Comparison of ENCODE assay signal across 33 cellular contexts in the genomic region with DNA sequence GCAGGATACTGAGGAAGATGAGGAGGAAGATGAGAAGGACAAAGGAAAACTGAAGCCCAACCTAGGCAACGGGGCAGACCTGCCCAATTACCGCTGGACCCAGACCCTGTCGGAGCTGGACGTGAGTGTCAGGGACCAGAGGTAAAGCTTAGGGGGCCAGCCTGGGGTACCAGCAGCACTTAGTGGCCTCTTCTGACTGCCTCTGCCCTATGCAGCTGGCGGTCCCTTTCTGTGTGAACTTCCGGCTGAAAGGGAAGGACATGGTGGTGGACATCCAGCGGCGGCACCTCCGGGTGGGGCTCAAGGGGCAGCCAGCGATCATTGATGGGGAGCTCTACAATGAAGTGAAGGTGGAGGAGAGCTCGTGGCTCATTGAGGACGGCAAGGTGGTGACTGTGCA. TPM values are rescaled to one million over a fixed set of nuclear protein-coding genes. Genes with fewer than 3 reads are reported as not detected.
"Had no signal": no experiment of that assay in that cellular context is flagged by ENCODE, and none has a peak within 500 bp of the region (broad histone marks: within the 10 kb centered on the region; RNA-seq: fewer than 3 reads in every experiment).

No MANE protein-coding gene starts in this region.

- H3K4me3 Mint-ChIP-seq: activated CD4-positive, alpha-beta T cell treated with anti-CD3 and anti-CD28 coated beads, Interleukin-2, amount 10 ng/mL, durations not matched to agents 7 days and 5 days; activated CD8-positive, alpha-beta T cell treated with anti-CD3 and anti-CD28 coated beads for 36 hours; activated naive CD8-positive, alpha-beta T cell; activated T-helper 1 cell treated with anti-CD3 and anti-CD28 coated beads, Interleukin-12 subunit alpha, Interleukin-12 subunit beta, Interleukin-2, Interleukin-4 antibody, amounts not matched to agents 30 ng/mL and 10 ng/mL and 1 ng/mL, durations not matched to agents 14 hours and 24 hours and 36 hours; effector memory CD8-positive, alpha-beta T cell; immature natural killer cell; naive B cell; stimulated activated naive CD8-positive, alpha-beta T cell treated with anti-CD3 and anti-CD28 coated beads, Interleukin-15, amount 100 ng/mL, for 72 hours; T-helper 17 cell had no signal

- H3K4me1 ChIP-seq: ascending aorta, gastroesophageal sphincter, upper lobe of right lung had no signal

- FAIRE-seq: endothelial cell of umbilical vein, kidney had no signal

- H3K9me3 ChIP-seq: ascending aorta, gastroesophageal sphincter, thyroid gland, upper lobe of right lung had no signal

- H3K4me3 ChIP-seq: ascending aorta, gastroesophageal sphincter, thyroid gland, upper lobe of right lung had no signal

- H3K27ac Mint-ChIP-seq: activated CD4-positive, alpha-beta T cell treated with anti-CD3 and anti-CD28 coated beads, Interleukin-2, amount 10 ng/mL, durations not matched to agents 7 days and 5 days; activated CD8-positive, alpha-beta T cell treated with anti-CD3 and anti-CD28 coated beads for 36 hours; activated naive CD8-positive, alpha-beta T cell; activated T-helper 1 cell treated with anti-CD3 and anti-CD28 coated beads, Interleukin-12 subunit alpha, Interleukin-12 subunit beta, Interleukin-2, Interleukin-4 antibody, amounts not matched to agents 30 ng/mL and 10 ng/mL and 1 ng/mL, durations not matched to agents 14 hours and 24 hours and 36 hours; T-helper 17 cell had no signal

- H3K9me3 Mint-ChIP-seq: activated CD4-positive, alpha-beta T cell treated with anti-CD3 and anti-CD28 coated beads, Interleukin-2, amount 10 ng/mL, durations not matched to agents 7 days and 5 days; activated CD8-positive, alpha-beta T cell treated with anti-CD3 and anti-CD28 coated beads for 36 hours; activated T-helper 1 cell treated with anti-CD3 and anti-CD28 coated beads, Interleukin-12 subunit alpha, Interleukin-12 subunit beta, Interleukin-2, Interleukin-4 antibody, amounts not matched to agents 30 ng/mL and 10 ng/mL and 1 ng/mL, durations not matched to agents 14 hours and 24 hours and 36 hours; effector memory CD8-positive, alpha-beta T cell; immature natural killer cell; naive B cell; stimulated activated naive CD8-positive, alpha-beta T cell treated with anti-CD3 and anti-CD28 coated beads, Interleukin-15, amount 100 ng/mL, for 72 hours had no signal

- H3K27me3 Mint-ChIP-seq: activated CD4-positive, alpha-beta T cell treated with anti-CD3 and anti-CD28 coated beads, Interleukin-2, amount 10 ng/mL, durations not matched to agents 7 days and 5 days; activated CD8-positive, alpha-beta T cell treated with anti-CD3 and anti-CD28 coated beads for 36 hours; activated naive CD8-positive, alpha-beta T cell; effector memory CD8-positive, alpha-beta T cell; naive B cell; stimulated activated naive CD8-positive, alpha-beta T cell treated with anti-CD3 and anti-CD28 coated beads, Interleukin-15, amount 100 ng/mL, for 72 hours; T-helper 17 cell had no signal

- DNase-seq: activated CD4-positive, alpha-beta T cell treated with anti-CD3 and anti-CD28 coated beads, Interleukin-2, amount 10 ng/mL, durations not matched to agents 7 days and 5 days; activated CD4-positive, CD25-positive, alpha-beta regulatory T cell treated with anti-CD3 and anti-CD28 coated beads, Interleukin-2, amount 50 U/mL, for 72 hours; activated CD8-positive, alpha-beta T cell treated with anti-CD3 and anti-CD28 coated beads for 36 hours; activated gamma-delta T cell; brain microvascular endothelial cell; cortex of kidney; effector memory CD8-positive, alpha-beta T cell; hippocampal formation; immature natural killer cell; kidney; left colon; mammary epithelial cell; naive B cell; occipital lobe; right cardiac atrium; stimulated activated CD4-positive, alpha-beta T cell treated with anti-CD3 and anti-CD28 coated beads, Interleukin-2, amount 100 ng/mL, for 48 hours; stimulated activated naive CD8-positive, alpha-beta T cell treated with anti-CD3 and anti-CD28 coated beads, Interleukin-15, amount 100 ng/mL, for 72 hours; substantia nigra; T-helper 17 cell; thyroid gland; upper lobe of right lung had no signal

- H3K27ac ChIP-seq: ascending aorta, brain microvascular endothelial cell, gastroesophageal sphincter, thyroid gland, upper lobe of right lung had no signal

- H3K4me1 Mint-ChIP-seq: stimulated activated naive CD8-positive, alpha-beta T cell treated with anti-CD3 and anti-CD28 coated beads, Interleukin-15, amount 100 ng/mL, for 72 hours had no signal

- H3K27me3 ChIP-seq: ascending aorta, brain microvascular endothelial cell, gastroesophageal sphincter, thyroid gland, upper lobe of right lung had no signal

- ATAC-seq: activated CD8-positive, alpha-beta T cell treated with anti-CD3 and anti-CD28 coated beads for 36 hours; effector memory CD8-positive, alpha-beta T cell; gastroesophageal sphincter; left colon; right cardiac atrium; SK-N-SH treated with all-trans-retinoic acid at 6 μM for 48 hours; stimulated activated naive CD8-positive, alpha-beta T cell treated with anti-CD3 and anti-CD28 coated beads, Interleukin-15, amount 100 ng/mL, for 72 hours; T-helper 17 cell; upper lobe of right lung had no signal

RNA-seq across cellular contexts. Expression of a gene that starts 17.6 kb away (rescaled TPM):
- total RNA-seq: activated CD4-positive, alpha-beta T cell treated with anti-CD3 and anti-CD28 coated beads, Interleukin-2, amount 10 ng/mL, durations not matched to agents 7 days and 5 days; activated T-helper 1 cell treated with anti-CD3 and anti-CD28 coated beads, Interleukin-12 subunit alpha, Interleukin-12 subunit beta, Interleukin-2, Interleukin-4 antibody, amounts not matched to agents 30 ng/mL and 10 ng/mL and 1 ng/mL, durations not matched to agents 14 hours and 24 hours and 36 hours; ascending aorta; cardiac septum; cerebellum; endothelial cell of umbilical vein; fibroblast of lung; fibroblast of villous mesenchyme; occipital lobe had no signal
- polyA plus RNA-seq: endothelial cell of umbilical vein, fibroblast of lung, neural cell had no signal

RNA-seq across cellular contexts. Expression of a gene that starts 28.9 kb away (rescaled TPM):
- total RNA-seq: activated CD4-positive, alpha-beta T cell treated with anti-CD3 and anti-CD28 coated beads, Interleukin-2, amount 10 ng/mL, durations not matched to agents 7 days and 5 days; activated CD8-positive, alpha-beta T cell treated with anti-CD3 and anti-CD28 coated beads for 36 hours; activated T-helper 1 cell treated with anti-CD3 and anti-CD28 coated beads, Interleukin-12 subunit alpha, Interleukin-12 subunit beta, Interleukin-2, Interleukin-4 antibody, amounts not matched to agents 30 ng/mL and 10 ng/mL and 1 ng/mL, durations not matched to agents 14 hours and 24 hours and 36 hours; ascending aorta; cerebellum; endothelial cell of umbilical vein; fibroblast of lung; fibroblast of villous mesenchyme; gastroesophageal sphincter; mammary epithelial cell; occipital lobe; T-helper 17 cell; thyroid gland had no signal
- polyA plus RNA-seq: endothelial cell of umbilical vein, esophagus, fibroblast of lung, immature natural killer cell, mammary epithelial cell, neural cell had no signal

RNA-seq across cellular contexts. Expression of a gene that starts 50.8 kb away (rescaled TPM):
- total RNA-seq: activated CD4-positive, alpha-beta T cell treated with anti-CD3 and anti-CD28 coated beads, Interleukin-2, amount 10 ng/mL, durations not matched to agents 7 days and 5 days had no signal
- polyA plus RNA-seq: immature natural killer cell had no signal
